1 cellular context compared by ENCODE assay signal in genomic region chr7:5517057-5517456, GRCh38.
TF ChIP-seq lines count a peak whose summit lies in the region.

No MANE protein-coding gene starts in this region.

TF ChIP-seq in A549, 52 proteins besides CTCF, POLR2A, EP300 and RAD21 (continued from another document):
- TF ChIP-seq REST (IDR thresholded peaks at IDR 0.05) (no peak), CHD4 (IDR thresholded peaks at IDR 0.05; ENCODE audit: borderline replicate concordance) (no peak), NPAS2 (CRISPR knock-in tag; IDR thresholded peaks at IDR 0.05; ENCODE audit: borderline replicate concordance) (no peak)
